Comparison of ENCODE assay signal across 14 cellular contexts in genomic region chr9:92507005-92507404, GRCh38. TPM values are rescaled to one million over a fixed set of nuclear protein-coding genes. Genes with fewer than 3 reads are reported as not detected.
DNase-seq lines count a peak whose midpoint lies in the region; ATAC-seq and TF ChIP-seq lines count a peak whose summit lies in the region.
"Had no signal": no experiment of that assay in that cellular context is flagged by ENCODE, and none has a peak within 500 bp of the region (broad histone marks: within the 10 kb centered on the region; RNA-seq: fewer than 3 reads in every experiment).

No MANE protein-coding gene starts in this region.

- ATAC-seq in gastroesophageal sphincter (no peak), HG03571 (IDR thresholded peaks at IDR 0.05; ENCODE audit: unreplicated experiment) (no peak), HG03045 (IDR thresholded peaks at IDR 0.05; ENCODE audit: unreplicated experiment) (no peak)
- ATAC-seq: activated CD8-positive, alpha-beta T cell treated with anti-CD3 and anti-CD28 coated beads, Interleukin-2, amount 10 ng/mL, durations not matched to agents 7 days and 5 days had no signal

- H3K4me3 ChIP-seq in adipocyte (ENCODE audit: low read length) = peak overlapping the region; percentile 5
- H3K4me3 ChIP-seq in gastroesophageal sphincter = no peak overlapping the region
- H3K4me3 ChIP-seq in stomach = no peak overlapping the region
- H3K4me3 ChIP-seq: psoas muscle had no signal

- TF ChIP-seq CTCF in gastroesophageal sphincter (IDR thresholded peaks at IDR 0.05) = peak in 1 of 4 experiments; percentile 8
- no peak for TF ChIP-seq CTCF in stomach (IDR thresholded peaks at IDR 0.05)

- H3K27ac ChIP-seq in gastroesophageal sphincter = peak overlapping the region; percentile 84 to 90 (median 85)
- peak overlapping the region in 4 of 5 donors; percentile 34 to 78 (median 61) for H3K27ac ChIP-seq in stomach

- H3K36me3 ChIP-seq in adipocyte (ENCODE audit: control insufficient read depth, insufficient read depth, low read length, severe bottlenecking) = no peaks in the 10 kb centered on the region
- no peaks in the 10 kb centered on the region for H3K36me3 ChIP-seq in gastroesophageal sphincter
- H3K36me3 ChIP-seq in stomach = no peaks in the 10 kb centered on the region

- H3K27me3 ChIP-seq in adipocyte (replicated peaks; ENCODE audit: control insufficient read depth, insufficient read depth, low read length) (no peaks in the 10 kb centered on the region), gastroesophageal sphincter (no peaks in the 10 kb centered on the region), stomach (no peaks in the 10 kb centered on the region)

- H3K4me1 ChIP-seq in adipocyte (ENCODE audit: control insufficient read depth, insufficient read depth, low read length) (peaks cover 66% of the 10 kb centered on the region), gastroesophageal sphincter (peaks cover 24 to 80% (median 32%) of the 10 kb centered on the region in 3 donors), stomach (peaks cover under 1 to 48% (median 31%) of the 10 kb centered on the region in 4 donors)

- H3K9ac ChIP-seq in adipocyte (ENCODE audit: low read length) = peak overlapping the region; percentile 89

- no peak for TF ChIP-seq EP300 in gastroesophageal sphincter (IDR thresholded peaks at IDR 0.05)
- no peak for TF ChIP-seq EP300 in stomach (IDR thresholded peaks at IDR 0.05)

- TF ChIP-seq POLR2A in gastroesophageal sphincter (IDR thresholded peaks at IDR 0.05) (no peak), stomach (IDR thresholded peaks at IDR 0.05) (no peak)

- DNase-seq in HCEC 1CT (peak; percentile 19), adipocyte (ENCODE audit: low read depth) (no peak), stomach (no peak), COR-L47 (lab: John Stamatoyannopoulos, UW) (no peak)
- DNase-seq: activated CD8-positive, alpha-beta T cell treated with anti-CD3 and anti-CD28 coated beads, Interleukin-2, amount 10 ng/mL, durations not matched to agents 7 days and 5 days; NCI-H748 treated with DMSO at 0.1 percent for 48 hours; SHP77 had no signal

- WGBS in gastroesophageal sphincter (ENCODE audit: low coverage in 1 of 2), 2 donors = 80% methylated on average over 2 of the region's 2 CpGs; no CpG with 5 or more reads in 1 of the 2 donors
- 83 to 95% (median 91%) methylated on average over 2 of the region's 2 CpGs for WGBS in stomach, 5 donors

- intact Hi-C loops in stomach (cut with DNase I; ENCODE audit: low total_unique reads) = no loop called here

- H3K9me3 ChIP-seq in adipocyte (ENCODE audit: control insufficient read depth, low read length) = no peaks in the 10 kb centered on the region
- H3K9me3 ChIP-seq in gastroesophageal sphincter = no peaks in the 10 kb centered on the region
- H3K9me3 ChIP-seq in stomach = no peaks in the 10 kb centered on the region
- H3K9me3 ChIP-seq: psoas muscle had no signal

RNA-seq across cellular contexts. Expression of gene ASPN, which starts 24.7 kb away (rescaled TPM):
- total RNA-seq in gastroesophageal sphincter = 10 to 100 TPM in 3 of 4 donors, 1 to 10 TPM in 1; 5.3 to 46.4 (median 27.3) TPM
- 100 to 1,000 TPM in 1 of 5 donors, 10 to 100 TPM in 1, 1 to 10 TPM in 2, under 1 TPM in 1; 0.29 to 179 (median 9.9) TPM for total RNA-seq in stomach
- 1 to 10 TPM; 1.2 to 8.7 (median 2.0) TPM for polyA plus RNA-seq in stomach
- total RNA-seq: activated CD8-positive, alpha-beta T cell treated with anti-CD3 and anti-CD28 coated beads, Interleukin-2, amount 10 ng/mL, durations not matched to agents 7 days and 5 days; epithelial cell of proximal tubule had no signal
- polyA plus RNA-seq: CD14-positive monocyte had no signal

RNA-seq across cellular contexts. Expression of gene ECM2, which starts 28.8 kb away (rescaled TPM):
- total RNA-seq in gastroesophageal sphincter (10 to 100 TPM in 3 of 4 donors, 1 to 10 TPM in 1; 8.2 to 20.1 (median 14.2) TPM), stomach (10 to 100 TPM in 1 of 5 donors, 1 to 10 TPM in 1, under 1 TPM in 1, not detected in 2; 0.14 to 22.6 (median 1.2) TPM)
- polyA plus RNA-seq in stomach = 1 to 10 TPM in 1 of 3 donors, under 1 TPM in 2; 0.37 to 1.2 (median 0.90) TPM
- total RNA-seq: activated CD8-positive, alpha-beta T cell treated with anti-CD3 and anti-CD28 coated beads, Interleukin-2, amount 10 ng/mL, durations not matched to agents 7 days and 5 days; epithelial cell of proximal tubule; mesothelial cell of epicardium had no signal
